7 cellular contexts compared by ENCODE assay signal in genomic region chr10:86122646-86123045, GRCh38.
"Had no signal": no experiment of that assay in that cellular context is flagged by ENCODE, and none has a peak within 500 bp of the region (broad histone marks: within the 10 kb centered on the region; RNA-seq: fewer than 3 reads in every experiment).

No MANE protein-coding gene starts in this region.

- H3K9ac ChIP-seq: GM23248 had no signal

- H3K4me3 ChIP-seq: GM23248, HAP-1, K562 had no signal

- H3K9me3 ChIP-seq: HAP-1 had no signal

- H3K4me1 ChIP-seq: HAP-1 had no signal

- H3K36me3 ChIP-seq: HAP-1 had no signal

- FAIRE-seq: HTR-8/SVneo, K562 had no signal

- H2AFZ ChIP-seq: GM23248 had no signal

- H3K27ac ChIP-seq: GM23248 had no signal

- DNase-seq: GM23248, GOT3, H7, IMR-90 had no signal
